29 cellular contexts compared by ENCODE assay signal in the genomic region with DNA sequence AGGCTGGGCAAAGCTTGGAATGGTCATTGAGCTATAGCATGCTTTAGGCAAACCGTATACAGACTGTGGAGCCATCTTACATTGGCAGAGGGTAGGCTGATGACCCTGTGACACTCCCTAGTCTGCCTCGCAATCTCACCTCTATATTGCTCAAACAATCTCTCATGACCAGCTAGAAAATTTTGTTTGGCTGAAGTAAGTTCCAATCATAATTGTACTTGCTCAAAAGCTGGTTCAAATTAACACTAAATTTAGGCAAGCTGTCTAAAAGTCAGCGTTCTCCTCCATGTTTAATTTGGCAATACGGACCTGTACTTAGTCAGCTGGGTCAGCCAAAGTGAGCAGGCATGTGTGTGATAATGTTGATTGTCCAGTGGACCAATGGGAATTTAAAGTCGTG.
DNase-seq lines count a peak whose midpoint lies in the region; ATAC-seq and TF ChIP-seq lines count a peak whose summit lies in the region.
"Had no signal": no experiment of that assay in that cellular context is flagged by ENCODE, and none has a peak within 500 bp of the region (broad histone marks: within the 10 kb centered on the region; RNA-seq: fewer than 3 reads in every experiment).

No MANE protein-coding gene starts in this region.

- H3K9me3 ChIP-seq in fibroblast of lung (ENCODE audit: control insufficient read depth, insufficient read depth, low read depth, low read length) (no peaks in the 10 kb centered on the region), BE2C (no peaks in the 10 kb centered on the region), esophagus muscularis mucosa (no peaks in the 10 kb centered on the region)
- H3K9me3 ChIP-seq: A549, gastrocnemius medialis, lower lobe of right lung, SJCRH30 had no signal

- no peaks in the 10 kb centered on the region for H3K9me3 Mint-ChIP-seq in effector memory CD8-positive, alpha-beta T cell
- H3K9me3 Mint-ChIP-seq: activated naive CD4-positive, alpha-beta T cell treated with anti-CD3 and anti-CD28 coated beads, Interleukin-2, amount 50 U/mL, for 24 hours; activated T-helper 2 cell treated with anti-CD3 and anti-CD28 coated beads, Interferon-gamma antibody, Interleukin-2, Interleukin-4, amounts not matched to agents 10 μg/mL and 5 μg/mL and 100 μg/mL, durations not matched to agents 14 hours and 24 hours and 36 hours; CD8-positive, alpha-beta T cell; naive thymus-derived CD8-positive, alpha-beta T cell; type B pancreatic cell had no signal

- H3K27ac ChIP-seq in fibroblast of lung (ENCODE audit: insufficient read depth, low read length) (peak overlapping the region; percentile 38), esophagus muscularis mucosa (replicated peaks in 1 of 4) (no peak overlapping the region)
- H3K27ac ChIP-seq: A549, lower lobe of right lung, SJCRH30, VCaP had no signal

- no peak overlapping the region for H2AFZ ChIP-seq in fibroblast of lung (ENCODE audit: low read length)

- no peak overlapping the region for H3K4me3 Mint-ChIP-seq in effector memory CD8-positive, alpha-beta T cell
- H3K4me3 Mint-ChIP-seq: activated naive CD4-positive, alpha-beta T cell treated with anti-CD3 and anti-CD28 coated beads, Interleukin-2, amount 50 U/mL, for 24 hours; B cell; CD8-positive, alpha-beta T cell; naive thymus-derived CD8-positive, alpha-beta T cell; type B pancreatic cell had no signal

- WGBS in esophagus muscularis mucosa = 94% methylated on average over 5 of the region's 5 CpGs

- H3K4me3 ChIP-seq in fibroblast of lung (replicated peaks in 1 of 4; ENCODE audit: control extremely low read depth in 1 of 4, insufficient read depth in 1 of 4, low read depth in 3 of 4, low read length in 4 of 4) = no peak overlapping the region
- no peak overlapping the region for H3K4me3 ChIP-seq in BE2C (ENCODE audit: low read depth, low read length)
- no peak overlapping the region for H3K4me3 ChIP-seq in esophagus muscularis mucosa
- H3K4me3 ChIP-seq: A549, gastrocnemius medialis, lower lobe of right lung, SJCRH30 had no signal

- peaks cover 6% of the 10 kb centered on the region for H3K36me3 Mint-ChIP-seq in effector memory CD8-positive, alpha-beta T cell (ENCODE audit: insufficient read depth)

- H3K27ac Mint-ChIP-seq in effector memory CD8-positive, alpha-beta T cell = no peak overlapping the region
- H3K27ac Mint-ChIP-seq: activated naive CD4-positive, alpha-beta T cell treated with anti-CD3 and anti-CD28 coated beads, Interleukin-2, amount 50 U/mL, for 24 hours; activated T-helper 2 cell treated with anti-CD3 and anti-CD28 coated beads, Interferon-gamma antibody, Interleukin-2, Interleukin-4, amounts not matched to agents 10 μg/mL and 5 μg/mL and 100 μg/mL, durations not matched to agents 14 hours and 24 hours and 36 hours; B cell; CD8-positive, alpha-beta T cell; type B pancreatic cell had no signal

- TF ChIP-seq CTCF in fibroblast of lung (conservative IDR thresholded peaks at IDR 0.05 in 1 of 2, IDR thresholded peaks at IDR 0.05 in 1 of 2; ENCODE audit: low read depth in 1 of 2, low read length in 2 of 2) = no peak
- no peak for TF ChIP-seq CTCF in BE2C (IDR thresholded peaks at IDR 0.05; ENCODE audit: low read depth, low read length)
- no peak for TF ChIP-seq CTCF in esophagus muscularis mucosa (IDR thresholded peaks at IDR 0.05)

- peaks cover 11% of the 10 kb centered on the region for H3K4me1 ChIP-seq in fibroblast of lung (ENCODE audit: control insufficient read depth, extremely low read depth, insufficient read depth, low read length)
- no peaks in the 10 kb centered on the region for H3K4me1 ChIP-seq in BE2C
- H3K4me1 ChIP-seq in esophagus muscularis mucosa = peaks cover 4 to 8% (median 5%) of the 10 kb centered on the region in 4 donors
- H3K4me1 ChIP-seq: SJCRH30 had no signal

- H3K9ac ChIP-seq in fibroblast of lung (ENCODE audit: insufficient read depth, low read length) = no peak overlapping the region

- DNase-seq in left ventricle myocardium superior (no peak), Right ventricle myocardium superior (no peak), fibroblast of lung (ENCODE audit: low read depth in 2 of 2) (no peak), sciatic nerve (ENCODE audit: low spot score) (no peak), BE2C (no peak), esophagus muscularis mucosa (ENCODE audit: extremely low spot score) (no peak), NAMALWA (ENCODE audit: low spot score) (no peak)
- no peak for DNase-seq in effector memory CD8-positive, alpha-beta T cell
- DNase-seq: activated CD4-positive, alpha-beta T cell treated with anti-CD3 and anti-CD28 coated beads for 4 hours; amygdala; CD8-positive, alpha-beta T cell; DMS 273 treated with DMSO at 0.1 percent for 48 hours; gastrocnemius medialis; H7; kidney glomerular epithelial cell; lower lobe of right lung; MM.1S; naive thymus-derived CD8-positive, alpha-beta T cell; NCI-H2107; occipital lobe; SJCRH30; stimulated activated CD4-positive, alpha-beta T cell treated with anti-CD3 and anti-CD28 coated beads, Interleukin-4, amount 100 ng/mL, for 1 hour; T1000 had no signal

- H3K79me2 ChIP-seq in fibroblast of lung (ENCODE audit: control insufficient read depth, insufficient read depth, low read length) = no peaks in the 10 kb centered on the region

- no peaks in the 10 kb centered on the region for H3K27me3 Mint-ChIP-seq in effector memory CD8-positive, alpha-beta T cell
- H3K27me3 Mint-ChIP-seq: activated naive CD4-positive, alpha-beta T cell treated with anti-CD3 and anti-CD28 coated beads, Interleukin-2, amount 50 U/mL, for 24 hours; B cell; naive thymus-derived CD8-positive, alpha-beta T cell; type B pancreatic cell had no signal

- no peak overlapping the region for H3K4me2 ChIP-seq in fibroblast of lung (ENCODE audit: extremely low read depth, insufficient read depth, low read length)
- H3K4me2 ChIP-seq: A549 had no signal

- no peaks in the 10 kb centered on the region for H3K27me3 ChIP-seq in fibroblast of lung (ENCODE audit: control insufficient read depth, insufficient read depth, low read length)
- H3K27me3 ChIP-seq in BE2C = no peaks in the 10 kb centered on the region
- no peaks in the 10 kb centered on the region for H3K27me3 ChIP-seq in esophagus muscularis mucosa
- H3K27me3 ChIP-seq: gastrocnemius medialis, SJCRH30 had no signal

- H3K4me1 Mint-ChIP-seq in effector memory CD8-positive, alpha-beta T cell (ENCODE audit: low read depth in 2 of 2) = no peaks in the 10 kb centered on the region
- H3K4me1 Mint-ChIP-seq: activated naive CD4-positive, alpha-beta T cell treated with anti-CD3 and anti-CD28 coated beads, Interleukin-2, amount 50 U/mL, for 24 hours; B cell; naive thymus-derived CD8-positive, alpha-beta T cell had no signal

- H3K36me3 ChIP-seq in fibroblast of lung (ENCODE audit: control insufficient read depth, insufficient read depth, low read length) = peaks cover 1% of the 10 kb centered on the region
- H3K36me3 ChIP-seq in BE2C = no peaks in the 10 kb centered on the region
- peaks cover 0 to 20% (median 8%) of the 10 kb centered on the region in 4 donors for H3K36me3 ChIP-seq in esophagus muscularis mucosa
- H3K36me3 ChIP-seq: gastrocnemius medialis had no signal

- TF ChIP-seq POLR2A in esophagus muscularis mucosa (IDR thresholded peaks at IDR 0.05; ENCODE audit: low read depth) = no peak

- TF ChIP-seq EP300 in esophagus muscularis mucosa (IDR thresholded peaks at IDR 0.05) = no peak

- intact Hi-C loops in left ventricle myocardium superior (cut with micrococcal nuclease) = no loop called here
- intact Hi-C loops in Right ventricle myocardium superior (cut with DNase I) = no loop called here
- intact Hi-C loops in sciatic nerve (cut with DNase I) = no loop called here
- intact Hi-C loops in esophagus muscularis mucosa (cut with DNase I) = no loop called here

- ATAC-seq in left ventricle myocardium superior (peak; percentile 43), Right ventricle myocardium superior (ENCODE audit: poor library complexity) (no peak), sciatic nerve (peak; percentile 92)
- ATAC-seq in effector memory CD8-positive, alpha-beta T cell (replicated peaks) = no peak
- ATAC-seq: A549; CD8-positive, alpha-beta T cell; lower lobe of right lung; naive thymus-derived CD8-positive, alpha-beta T cell had no signal

- H4K20me1 ChIP-seq in fibroblast of lung (ENCODE audit: control insufficient read depth, extremely low read depth, insufficient read depth, low read length) = no peaks in the 10 kb centered on the region

Comparison
In these comparisons a context has a peak if more than half of its experiments do, and no peak if none do; other contexts are left out.
1. ATAC-seq: peak in left ventricle myocardium superior (single experiment) and sciatic nerve (single experiment); none in Right ventricle myocardium superior (single experiment) and effector memory CD8-positive, alpha-beta T cell (single experiment).